In genomic region chrX:47217121-47217851, GRCh38 we compare ENCODE assay signal across 8 cellular contexts. TPM values are rescaled to one million over a fixed set of nuclear protein-coding genes. Genes with fewer than 3 reads are reported as not detected.
DNase-seq lines count a peak whose midpoint lies in the region; ATAC-seq and TF ChIP-seq lines count a peak whose summit lies in the region.

No MANE protein-coding gene starts in this region.

- peak overlapping the region; percentile 32 for H3K4me3 ChIP-seq in retinal pigment epithelial cell (ENCODE audit: low read length)

- POLR2A ChIA-PET in activated naive CD8-positive, alpha-beta T cell treated with anti-CD3 and anti-CD28 coated beads, Interleukin-2, amount 10 ng/mL, durations not matched to agents 7 days and 5 days (lab: Charles Lee): interaction anchor here (0.7 to 5.7 kb wide), 8 partner anchors 11 to 1785 kb away, joined by 3 to 49 read pairs (median 6); partner anchors contain the start of genes RBM10 and USP11

- H3K9me3 Mint-ChIP-seq in activated naive CD8-positive, alpha-beta T cell treated with anti-CD3 and anti-CD28 coated beads, Interleukin-2, amount 10 ng/mL, durations not matched to agents 7 days and 5 days: no peaks in the 10 kb centered on the region

- peaks cover 22% of the 10 kb centered on the region for H3K36me3 Mint-ChIP-seq in activated naive CD8-positive, alpha-beta T cell treated with anti-CD3 and anti-CD28 coated beads, Interleukin-2, amount 10 ng/mL, durations not matched to agents 7 days and 5 days

- H3K4me3 Mint-ChIP-seq in activated naive CD8-positive, alpha-beta T cell treated with anti-CD3 and anti-CD28 coated beads, Interleukin-2, amount 10 ng/mL, durations not matched to agents 7 days and 5 days: peak overlapping the region; percentile 90

- in situ Hi-C loops in G401 (cut with HindIII; ENCODE audit: low sequenced_read_pairs) (no loop called here), GM13977 (cut with MboI; ENCODE audit: low pct_unique_long_range_greater_than_20kb, low sequenced_read_pairs, unreplicated experiment) (no loop called here)

- H3K4me1 Mint-ChIP-seq in activated naive CD8-positive, alpha-beta T cell treated with anti-CD3 and anti-CD28 coated beads, Interleukin-2, amount 10 ng/mL, durations not matched to agents 7 days and 5 days: peaks cover 29% of the 10 kb centered on the region

- DNase-seq in NCI-H460 (ENCODE audit: extremely low read depth, low read depth) (peak; percentile 16), left cardiac atrium (peak; percentile 53), retinal pigment epithelial cell (ENCODE audit: low read depth) (no peak), G401 (ENCODE audit: low spot score) (no peak), GM13977 (ENCODE audit: low spot score) (no peak)
- no peak for DNase-seq in activated naive CD8-positive, alpha-beta T cell treated with anti-CD3 and anti-CD28 coated beads, Interleukin-2, amount 10 ng/mL, durations not matched to agents 7 days and 5 days

- ATAC-seq in activated naive CD8-positive, alpha-beta T cell treated with anti-CD3 and anti-CD28 coated beads, Interleukin-2, amount 10 ng/mL, durations not matched to agents 7 days and 5 days (ENCODE audit: low read depth): no peak
- peak in 1 of 2 donors; percentile 8 for ATAC-seq in left cardiac atrium
- ATAC-seq in HG02588 (IDR thresholded peaks at IDR 0.05; ENCODE audit: unreplicated experiment): no peak

- no peak for TF ChIP-seq CTCF in retinal pigment epithelial cell (conservative IDR thresholded peaks at IDR 0.05; ENCODE audit: low read depth, low read length)
- TF ChIP-seq CTCF in GM13977 (IDR thresholded peaks at IDR 0.05; ENCODE audit: extremely low read depth, insufficient read depth, missing control alignments): no peak

- no peaks in the 10 kb centered on the region for H3K27me3 Mint-ChIP-seq in activated naive CD8-positive, alpha-beta T cell treated with anti-CD3 and anti-CD28 coated beads, Interleukin-2, amount 10 ng/mL, durations not matched to agents 7 days and 5 days

- peak overlapping the region; percentile 98 for H3K27ac Mint-ChIP-seq in activated naive CD8-positive, alpha-beta T cell treated with anti-CD3 and anti-CD28 coated beads, Interleukin-2, amount 10 ng/mL, durations not matched to agents 7 days and 5 days

- intact Hi-C loops in left cardiac atrium (cut with DNase I): no loop called here

- peak; percentile 10 for TF ChIP-seq POLR2A in GM10847 (IDR thresholded peaks at IDR 0.05; ENCODE audit: extremely low read depth, insufficient read length)

RNA-seq across cellular contexts. Expression of gene CDK16, which starts 1.2 kb away (rescaled TPM):
- 141 and 164 TPM in 2 replicates for total RNA-seq in NCI-H460 (2014; rRNA removed; shearing (Covaris generic))
- polyA plus RNA-seq in NCI-H460 (2014; cell fraction: nucleus; rRNA removed): 219 and 283 TPM in 2 replicates
- 10 to 100 TPM; 62.3 to 67.1 TPM for total RNA-seq in activated naive CD8-positive, alpha-beta T cell treated with anti-CD3 and anti-CD28 coated beads, Interleukin-2, amount 10 ng/mL, durations not matched to agents 7 days and 5 days
- 100 to 1,000 TPM; 109 to 132 TPM for total RNA-seq in left cardiac atrium
- total RNA-seq in G401 (2014; rRNA removed; shearing (Covaris generic)): 88.1 and 118 TPM in 2 replicates

RNA-seq across cellular contexts. Expression of gene USP11, which starts 15.5 kb away (rescaled TPM):
- 17.0 and 17.3 TPM in 2 replicates for total RNA-seq in NCI-H460 (2014; rRNA removed; shearing (Covaris generic))
- polyA plus RNA-seq in NCI-H460 (2014; cell fraction: nucleus; rRNA removed): 15.9 and 20.6 TPM in 2 replicates
- total RNA-seq in activated naive CD8-positive, alpha-beta T cell treated with anti-CD3 and anti-CD28 coated beads, Interleukin-2, amount 10 ng/mL, durations not matched to agents 7 days and 5 days: 100 to 1,000 TPM; 101 TPM
- total RNA-seq in left cardiac atrium: 10 to 100 TPM; 42.0 to 60.8 TPM
- total RNA-seq in G401 (2014; rRNA removed; shearing (Covaris generic)): 53.1 and 57.3 TPM in 2 replicates

RNA-seq across cellular contexts. Expression of gene UBA1, which starts 23.7 kb away (rescaled TPM):
- total RNA-seq in NCI-H460 (2014; rRNA removed; shearing (Covaris generic)): 138 and 158 TPM in 2 replicates
- polyA plus RNA-seq in NCI-H460 (2014; cell fraction: nucleus; rRNA removed): 190 and 216 TPM in 2 replicates
- 100 to 1,000 TPM; 149 to 155 TPM for total RNA-seq in activated naive CD8-positive, alpha-beta T cell treated with anti-CD3 and anti-CD28 coated beads, Interleukin-2, amount 10 ng/mL, durations not matched to agents 7 days and 5 days
- 100 to 1,000 TPM; 101 to 132 TPM for total RNA-seq in left cardiac atrium
- total RNA-seq in G401 (2014; rRNA removed; shearing (Covaris generic)): 198 and 217 TPM in 2 replicates

Comparison
In these comparisons a context has a peak if more than half of its experiments do, and no peak if none do; other contexts are left out.
1. DNase-seq: peak in NCI-H460 (single experiment) and left cardiac atrium (single experiment); none in activated naive CD8-positive, alpha-beta T cell treated with anti-CD3 and anti-CD28 coated beads, Interleukin-2, amount 10 ng/mL, durations not matched to agents 7 days and 5 days (single experiment), retinal pigment epithelial cell (single experiment), G401 (single experiment) and GM13977 (single experiment).